ENCODE assay signal across 21 cellular contexts in genomic region chr4:75643651-75644050, GRCh38. TPM values are rescaled to one million over a fixed set of nuclear protein-coding genes. Genes with fewer than 3 reads are reported as not detected.
A peak's percentile ranks its signal among the peaks of the same experiment; 100 is the strongest.
DNase-seq lines count a peak whose midpoint lies in the region; ATAC-seq and TF ChIP-seq lines count a peak whose summit lies in the region.
"Had no signal": no experiment of that assay in that cellular context is flagged by ENCODE, and none has a peak within 500 bp of the region (broad histone marks: within the 10 kb centered on the region; RNA-seq: fewer than 3 reads in every experiment).

No MANE protein-coding gene starts in this region.

- CTCF ChIA-PET in AG04449 (lab: Yijun Ruan, JAX) (interaction anchor here (1.2 to 1.3 kb wide), 2 partner anchors 11 to 204 kb away, joined by 6 to 8 read pairs; no protein-coding TSS in a partner anchor), Calu3 (lab: Charles Lee) (no interaction called here)
- CTCF ChIA-PET in activated CD4-positive, alpha-beta T cell treated with anti-CD3 and anti-CD28 coated beads for 36 hours (lab: Charles Lee): interaction anchor here (1.3 kb wide), 1 partner anchor 10 kb away, joined by 4 read pairs; no protein-coding TSS in a partner anchor

- TF ChIP-seq CTCF in AG04449 (IDR thresholded peaks at IDR 0.05; ENCODE audit: insufficient read depth, low read length, missing control alignments) (no peak), Calu3 (IDR thresholded peaks at IDR 0.05; ENCODE audit: unreplicated experiment) (no peak), fibroblast of villous mesenchyme (IDR thresholded peaks at IDR 0.05; ENCODE audit: insufficient read depth, low read depth, low read length) (no peak)

- H3K9me3 ChIP-seq in T-helper 17 cell (ENCODE audit: control insufficient read depth, low read length, poor library complexity, severe bottlenecking): no peaks in the 10 kb centered on the region
- H3K9me3 ChIP-seq: Peyer's patch, right atrium auricular region had no signal

- H3K4me1 Mint-ChIP-seq in Calu3 (ENCODE audit: low read depth, unreplicated experiment): no peaks in the 10 kb centered on the region
- H3K4me1 Mint-ChIP-seq in T-helper 17 cell: peaks cover 6% of the 10 kb centered on the region
- H3K4me1 Mint-ChIP-seq in activated CD4-positive, alpha-beta T cell treated with anti-CD3 and anti-CD28 coated beads for 36 hours: peaks cover 18% of the 10 kb centered on the region

- TSS peak; percentile 24 for BruUV-seq in Calu3 (replicated peaks; lab: Mats Ljungman, UMichigan)

- POLR2A ChIA-PET in AG04449 (lab: Yijun Ruan, JAX): no interaction called here
- POLR2A ChIA-PET in activated CD4-positive, alpha-beta T cell treated with anti-CD3 and anti-CD28 coated beads for 36 hours (lab: Charles Lee): no interaction called here

- H3K27me3 Mint-ChIP-seq in Calu3 (ENCODE audit: unreplicated experiment) (no peaks in the 10 kb centered on the region), T-helper 17 cell (no peaks in the 10 kb centered on the region)
- H3K27me3 Mint-ChIP-seq in activated CD4-positive, alpha-beta T cell treated with anti-CD3 and anti-CD28 coated beads for 36 hours: no peaks in the 10 kb centered on the region
- H3K27me3 Mint-ChIP-seq: activated CD4-positive, alpha-beta T cell treated with anti-CD3 and anti-CD28 coated beads, Interleukin-2, amount 10 ng/mL, durations not matched to agents 7 days and 5 days; activated naive CD4-positive, alpha-beta T cell treated with anti-CD3 and anti-CD28 coated beads, Interleukin-2, amount 50 U/mL, for 24 hours; CD4-positive, alpha-beta memory T cell had no signal

- intact Hi-C loops in Calu3 (cut with micrococcal nuclease; ENCODE audit: unreplicated experiment): no loop called here
- intact Hi-C loops in activated CD4-positive, alpha-beta T cell treated with anti-CD3 and anti-CD28 coated beads for 36 hours (cut with DNase I, micrococcal nuclease): no loop called here

- no peaks in the 10 kb centered on the region for H3K9me3 Mint-ChIP-seq in Calu3 (ENCODE audit: low read depth, unreplicated experiment)
- H3K9me3 Mint-ChIP-seq in activated CD4-positive, alpha-beta T cell treated with anti-CD3 and anti-CD28 coated beads for 36 hours (ENCODE audit: low read depth): no peaks in the 10 kb centered on the region
- H3K9me3 Mint-ChIP-seq: activated CD4-positive, alpha-beta T cell treated with anti-CD3 and anti-CD28 coated beads, Interleukin-2, amount 10 ng/mL, durations not matched to agents 7 days and 5 days; activated naive CD4-positive, alpha-beta T cell treated with anti-CD3 and anti-CD28 coated beads, Interleukin-2, amount 50 U/mL, for 24 hours had no signal

- H3K4me3 ChIP-seq in AG04449 (ENCODE audit: low read depth, low read length) (no peak overlapping the region), fibroblast of villous mesenchyme (ENCODE audit: low read depth, low read length) (no peak overlapping the region)
- H3K4me3 ChIP-seq: Peyer's patch, right atrium auricular region had no signal

- no peak overlapping the region for H3K4me3 Mint-ChIP-seq in Calu3 (ENCODE audit: low read depth, unreplicated experiment)
- H3K4me3 Mint-ChIP-seq in T-helper 17 cell: peak overlapping the region; percentile 31
- H3K4me3 Mint-ChIP-seq in activated CD4-positive, alpha-beta T cell treated with anti-CD3 and anti-CD28 coated beads for 36 hours: no peak overlapping the region
- H3K4me3 Mint-ChIP-seq: activated CD4-positive, alpha-beta T cell treated with anti-CD3 and anti-CD28 coated beads, Interleukin-2, amount 10 ng/mL, durations not matched to agents 7 days and 5 days; activated naive CD4-positive, alpha-beta T cell treated with anti-CD3 and anti-CD28 coated beads, Interleukin-2, amount 50 U/mL, for 24 hours; CD4-positive, alpha-beta memory T cell had no signal

- no peak for ATAC-seq in T-helper 17 cell
- no peak for ATAC-seq in activated CD4-positive, alpha-beta T cell treated with anti-CD3 and anti-CD28 coated beads for 36 hours
- ATAC-seq: left cardiac atrium; stimulated activated naive CD8-positive, alpha-beta T cell treated with anti-CD3 and anti-CD28 coated beads, Interleukin-15, Interleukin-2, amounts not matched to agents 100 U/mL and 50 U/mL, for 24 hours had no signal

- H3K36me3 Mint-ChIP-seq in Calu3 (ENCODE audit: insufficient read depth, unreplicated experiment) (peaks cover 59% of the 10 kb centered on the region), T-helper 17 cell (ENCODE audit: low read depth) (peaks cover 17% of the 10 kb centered on the region)
- H3K36me3 Mint-ChIP-seq in activated CD4-positive, alpha-beta T cell treated with anti-CD3 and anti-CD28 coated beads for 36 hours (ENCODE audit: low read depth): peaks cover 53% of the 10 kb centered on the region

- DNase-seq in AG04449 (ENCODE audit: low read depth, low spot score) (peak; percentile 37), Calu3 (no peak), T-helper 17 cell (no peak), fibroblast of villous mesenchyme (ENCODE audit: low read depth) (peak; percentile 50), T-helper 2 cell (no peak), HuH-7 (ENCODE audit: low spot score) (no peak), AG20443 (ENCODE audit: low spot score) (no peak)
- DNase-seq in activated CD4-positive, alpha-beta T cell treated with anti-CD3 and anti-CD28 coated beads for 36 hours: no peak
- DNase-seq: activated CD4-positive, alpha-beta T cell treated with anti-CD3 and anti-CD28 coated beads, Interleukin-2, amount 10 ng/mL, durations not matched to agents 7 days and 5 days; CD4-positive, alpha-beta memory T cell; DMS153; KG1; left cardiac atrium; mesendoderm; NCI-H2171 treated with DMSO at 0.1 percent for 48 hours; NCI-H524 treated with DMSO at 0.1 percent for 48 hours; Peyer's patch; stimulated activated naive CD8-positive, alpha-beta T cell treated with anti-CD3 and anti-CD28 coated beads, Interleukin-15, Interleukin-2, amounts not matched to agents 100 U/mL and 50 U/mL, for 24 hours had no signal

- no peak overlapping the region for H3K27ac Mint-ChIP-seq in Calu3 (ENCODE audit: unreplicated experiment)
- peak overlapping the region; percentile 74 for H3K27ac Mint-ChIP-seq in T-helper 17 cell
- H3K27ac Mint-ChIP-seq in activated CD4-positive, alpha-beta T cell treated with anti-CD3 and anti-CD28 coated beads for 36 hours: no peak overlapping the region
- H3K27ac Mint-ChIP-seq: activated CD4-positive, alpha-beta T cell treated with anti-CD3 and anti-CD28 coated beads, Interleukin-2, amount 10 ng/mL, durations not matched to agents 7 days and 5 days had no signal

RNA-seq across cellular contexts. Expression of gene CDKL2, which starts 13.3 kb away (rescaled TPM):
- total RNA-seq in Calu3 (2022) (2.2 and 2.7 TPM in 2 replicates), T-helper 17 cell (1 to 10 TPM in 1 of 2 donors, under 1 TPM in 1; 0.67 to 1.3 TPM), fibroblast of villous mesenchyme (0.32 and 1.3 TPM in 2 replicates)
- total RNA-seq in activated CD4-positive, alpha-beta T cell treated with anti-CD3 and anti-CD28 coated beads for 36 hours: under 1 TPM; 0.62 to 0.91 TPM
- total RNA-seq: SK-MEL-5 had no signal

RNA-seq across cellular contexts. Expression of gene G3BP2, which starts 29.6 kb away (rescaled TPM):
- total RNA-seq in Calu3 (2022) (122 and 128 TPM in 2 replicates), T-helper 17 cell (100 to 1,000 TPM; 323 to 339 TPM), fibroblast of villous mesenchyme (139 and 209 TPM in 2 replicates)
- 100 to 1,000 TPM; 127 to 137 TPM for total RNA-seq in activated CD4-positive, alpha-beta T cell treated with anti-CD3 and anti-CD28 coated beads for 36 hours

Comparison
In these comparisons a context has a peak if more than half of its experiments do, and no peak if none do; other contexts are left out.
1. DNase-seq: peak in AG04449 (single experiment) and fibroblast of villous mesenchyme (single experiment); none in Calu3 (single experiment), T-helper 17 cell (0 of 3), T-helper 2 cell (0 of 5), HuH-7 (single experiment), AG20443 (single experiment) and activated CD4-positive, alpha-beta T cell treated with anti-CD3 and anti-CD28 coated beads for 36 hours (single experiment).